Comparison of ENCODE assay signal across 8 cellular contexts in the genomic region with DNA sequence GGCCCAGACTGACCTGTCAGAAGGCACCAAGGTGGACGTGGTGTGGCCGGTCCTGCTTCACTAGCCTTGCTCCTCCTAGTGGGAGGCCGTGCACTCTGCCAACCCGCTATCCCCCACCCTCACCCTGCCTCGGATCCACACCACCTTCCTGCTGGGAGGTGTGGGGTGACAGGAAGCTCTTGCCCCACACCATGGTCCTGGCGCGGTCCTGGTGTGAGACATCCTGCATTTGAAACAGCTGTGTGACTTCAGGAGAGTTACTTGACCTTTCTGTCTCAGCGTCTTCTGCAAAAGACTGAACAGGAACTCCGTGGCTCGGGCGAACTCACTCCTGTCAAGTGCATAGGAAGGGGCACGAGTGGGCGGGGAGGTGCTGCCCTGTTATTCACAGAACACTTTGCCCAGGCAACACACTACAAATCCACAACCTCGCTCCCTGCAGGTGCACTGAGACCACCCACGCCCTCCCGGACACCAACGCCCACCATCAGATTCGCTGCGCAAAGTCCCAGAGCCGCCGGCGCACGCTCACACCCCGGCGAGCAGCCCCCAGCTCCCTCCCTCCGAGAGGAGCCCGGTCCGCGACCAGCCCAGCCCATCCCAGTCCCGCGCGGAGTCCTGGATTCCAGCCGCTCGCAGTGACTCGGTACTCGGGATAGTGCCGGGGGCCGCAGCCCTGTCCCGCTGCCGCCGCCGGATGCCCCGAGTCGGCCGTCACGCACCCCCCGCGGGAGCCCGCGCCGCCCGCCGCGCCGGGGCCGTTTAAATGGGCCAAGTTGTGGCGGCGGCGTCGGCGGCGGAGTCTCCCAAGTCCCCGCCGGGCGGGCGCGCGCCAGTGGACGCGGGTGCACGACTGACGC. TPM values are rescaled to one million over a fixed set of nuclear protein-coding genes. Genes with fewer than 3 reads are reported as not detected.
DNase-seq lines count a peak whose midpoint lies in the region; ATAC-seq and TF ChIP-seq lines count a peak whose summit lies in the region.

A gene with protein sequence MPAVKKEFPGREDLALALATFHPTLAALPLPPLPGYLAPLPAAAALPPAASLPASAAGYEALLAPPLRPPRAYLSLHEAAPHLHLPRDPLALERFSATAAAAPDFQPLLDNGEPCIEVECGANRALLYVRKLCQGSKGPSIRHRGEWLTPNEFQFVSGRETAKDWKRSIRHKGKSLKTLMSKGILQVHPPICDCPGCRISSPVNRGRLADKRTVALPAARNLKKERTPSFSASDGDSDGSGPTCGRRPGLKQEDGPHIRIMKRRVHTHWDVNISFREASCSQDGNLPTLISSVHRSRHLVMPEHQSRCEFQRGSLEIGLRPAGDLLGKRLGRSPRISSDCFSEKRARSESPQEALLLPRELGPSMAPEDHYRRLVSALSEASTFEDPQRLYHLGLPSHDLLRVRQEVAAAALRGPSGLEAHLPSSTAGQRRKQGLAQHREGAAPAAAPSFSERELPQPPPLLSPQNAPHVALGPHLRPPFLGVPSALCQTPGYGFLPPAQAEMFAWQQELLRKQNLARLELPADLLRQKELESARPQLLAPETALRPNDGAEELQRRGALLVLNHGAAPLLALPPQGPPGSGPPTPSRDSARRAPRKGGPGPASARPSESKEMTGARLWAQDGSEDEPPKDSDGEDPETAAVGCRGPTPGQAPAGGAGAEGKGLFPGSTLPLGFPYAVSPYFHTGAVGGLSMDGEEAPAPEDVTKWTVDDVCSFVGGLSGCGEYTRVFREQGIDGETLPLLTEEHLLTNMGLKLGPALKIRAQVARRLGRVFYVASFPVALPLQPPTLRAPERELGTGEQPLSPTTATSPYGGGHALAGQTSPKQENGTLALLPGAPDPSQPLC (plus strand): TSS at position 793 of the 860 bp plus-strand sequence. CDS start 509 bp downstream, outside the sequence.

- POLR2A ChIA-PET in MCF 10A (lab: Yijun Ruan, JAX): no interaction called here

- no TSS peak for BruUV-seq in Calu3 (replicated peaks; lab: Mats Ljungman, UMichigan)
- BruUV-seq in MCF 10A (replicated peaks; lab: Mats Ljungman, UMichigan): no TSS peak

- H3K36me3 Mint-ChIP-seq in Calu3 (ENCODE audit: insufficient read depth, unreplicated experiment) (no peaks in the 10 kb centered on the region), MCF 10A (ENCODE audit: insufficient read depth, unreplicated experiment) (no peaks in the 10 kb centered on the region)

- TF ChIP-seq CTCF in Calu3 (IDR thresholded peaks at IDR 0.05; ENCODE audit: unreplicated experiment) (no peak), MCF 10A (IDR thresholded peaks at IDR 0.05; ENCODE audit: unreplicated experiment) (no peak)

- DNase-seq in Calu3 (peak; percentile 90), MG63 (peak; percentile 90), T-helper 9 cell (peak; percentile 63), MCF 10A (ENCODE audit: unreplicated experiment) (peak; percentile 80), skeletal muscle cell (ENCODE audit: low read depth) (peak; percentile 52)

- CTCF ChIA-PET in Calu3 (lab: Charles Lee) (no interaction called here), MCF 10A (lab: Yijun Ruan, JAX) (interaction anchor here (1.4 to 1.9 kb wide), 2 partner anchors 15 to 18 kb away, joined by 4 to 6 read pairs; no protein-coding TSS in a partner anchor)

- H3K27me3 Mint-ChIP-seq in Calu3 (ENCODE audit: unreplicated experiment) (peaks cover 65% of the 10 kb centered on the region), MCF 10A (ENCODE audit: insufficient read depth, unreplicated experiment) (peaks cover 57% of the 10 kb centered on the region)

- intact Hi-C loops in Calu3 (cut with micrococcal nuclease; ENCODE audit: unreplicated experiment): no loop called here
- intact Hi-C loops in MCF 10A (cut with micrococcal nuclease): no loop called here

- H3K27ac Mint-ChIP-seq in Calu3 (ENCODE audit: unreplicated experiment) (no peak within 1 kb of the TSS), MCF 10A (ENCODE audit: low read depth, unreplicated experiment) (no peak within 1 kb of the TSS)

- H3K4me1 Mint-ChIP-seq in Calu3 (ENCODE audit: low read depth, unreplicated experiment) (peaks cover 16% of the 10 kb centered on the region), MCF 10A (ENCODE audit: insufficient read depth, unreplicated experiment) (peaks cover 13% of the 10 kb centered on the region)

- ATAC-seq in HG02885 (IDR thresholded peaks at IDR 0.05; ENCODE audit: poor library complexity, unreplicated experiment) (no peak), GM18867 (IDR thresholded peaks at IDR 0.05; ENCODE audit: unreplicated experiment) (no peak)

- peak within 1 kb of the TSS; percentile 71 for H3K4me3 ChIP-seq in MG63
- peak within 1 kb of the TSS; percentile 46 for H3K4me3 ChIP-seq in iPS-18c (ENCODE audit: insufficient read depth, low read depth, low read length)
- peak within 1 kb of the TSS; percentile 59 for H3K4me3 ChIP-seq in skeletal muscle cell (ENCODE audit: low read depth, low read length)

- H3K36me3 ChIP-seq in MG63: 0 out of 2 replicates have a peak, but pooled peaks cover 2% of the 10 kb centered on the region

- H3K9me3 Mint-ChIP-seq in Calu3 (ENCODE audit: low read depth, unreplicated experiment) (no peaks in the 10 kb centered on the region), MCF 10A (ENCODE audit: unreplicated experiment) (no peaks in the 10 kb centered on the region)

- H3K9me3 ChIP-seq in MG63 (no peaks in the 10 kb centered on the region), iPS-18c (ENCODE audit: control insufficient read depth, insufficient read depth, low read length) (no peaks in the 10 kb centered on the region)

- H3K4me3 Mint-ChIP-seq in Calu3 (ENCODE audit: low read depth, unreplicated experiment) (peak within 1 kb of the TSS; percentile 32), MCF 10A (ENCODE audit: unreplicated experiment) (peak within 1 kb of the TSS; percentile 45)

- no peaks in the 10 kb centered on the region for H3K27me3 ChIP-seq in MG63

RNA-seq across cellular contexts. Expression of the gene that starts here (rescaled TPM):
- total RNA-seq in Calu3 (2022) (0.27 and 0.54 TPM in 2 replicates), MCF 10A (2022) (not detected in 2 replicates)
- 32.7 and 43.5 TPM in 2 replicates for total RNA-seq in MG63 (2014; rRNA removed; shearing (Covaris generic); ENCODE audit: low replicate concordance)

Comparison
In these comparisons a context has a peak if more than half of its experiments do, and no peak if none do; other contexts are left out.
1. RNA of the gene that starts here (total RNA-seq): 32.7 to 43.5 TPM in MG63; 0.27 to 0.54 TPM in Calu3 and not detected in MCF 10A; every median in the first group is over 10 times any median in the second.
2. Peak in DNase-seq in Calu3; RNA of the gene not detected or under 1 TPM.
3. Peak in DNase-seq in MCF 10A; RNA of the gene not detected or under 1 TPM.
4. Peak in every context shown above with its lines, with median percentiles within 50 percentile points of each other: DNase-seq and H3K4me3 ChIP-seq.